26 cellular contexts compared by ENCODE assay signal in genomic region chr12:132204822-132205270, GRCh38.
DNase-seq lines count a peak whose midpoint lies in the region; ATAC-seq, FAIRE-seq and TF ChIP-seq lines count a peak whose summit lies in the region.
"Had no signal": no experiment of that assay in that cellular context is flagged by ENCODE, and none has a peak within 500 bp of the region (broad histone marks: within the 10 kb centered on the region; RNA-seq: fewer than 3 reads in every experiment).

No MANE protein-coding gene starts in this region.

- no peak overlapping the region for H3K27ac Mint-ChIP-seq in nephron progenitor cell
- H3K27ac Mint-ChIP-seq: CD14-positive monocyte; endodermal cell; GM23338; natural killer cell; stimulated activated naive CD8-positive, alpha-beta T cell treated with anti-CD3 and anti-CD28 coated beads, Interleukin-15, Interleukin-2, amounts not matched to agents 100 ng/mL and 50 ng/mL, for 24 hours; T-helper 2 cell treated with Interferon-gamma antibody and Interleukin-4, amounts not matched to agents 5 μg/mL and 100 μg/mL, for 36 hours had no signal

- H3K36me3 Mint-ChIP-seq in nephron progenitor cell (ENCODE audit: low read depth): no peaks in the 10 kb centered on the region
- H3K36me3 Mint-ChIP-seq: CD14-positive monocyte, natural killer cell had no signal

- DNase-seq in HepG2 (ENCODE audit: low spot score): no peak
- no peak for DNase-seq in right lobe of liver
- no peak for DNase-seq in ascending aorta (ENCODE audit: low spot score in 2 of 2)
- DNase-seq in nephron progenitor cell: no peak
- no peak for DNase-seq in vagina (ENCODE audit: extremely low spot score in 2 of 2)
- DNase-seq in putamen (ENCODE audit: low spot score): no peak
- no peak for DNase-seq in HUDEP-2 (lab: John Stamatoyannopoulos, UW; ENCODE audit: unreplicated experiment in 76 of 76)
- DNase-seq in stimulated activated CD8-positive, alpha-beta memory T cell treated with anti-CD3 and anti-CD28 coated beads, Interleukin-4, amount 100 ng/mL, for 48 hours: no peak
- DNase-seq: activated CD4-positive, alpha-beta T cell treated with anti-CD3 and anti-CD28 coated beads, Interleukin-2, amount 50 U/mL, for 48 hours; activated gamma-delta T cell; activated T-cell treated with anti-CD3 and anti-CD28 coated beads for 4 hours; colonic mucosa; endodermal cell; natural killer cell; NCI-H2171; NCI-H524 treated with DMSO at 0.1 percent for 48 hours; RPMI8226; stimulated activated CD4-positive, alpha-beta T cell treated with anti-CD3 and anti-CD28 coated beads, Interleukin-4, amount 100 ng/mL, for 1 hour had no signal

- TF ChIP-seq POLR2A in HepG2 (IDR thresholded peaks at IDR 0.05; ENCODE audit: insufficient read depth in 1 of 2, low read depth in 2 of 2, low read length in 2 of 2) (no peak), right lobe of liver (IDR thresholded peaks at IDR 0.05) (no peak), vagina (IDR thresholded peaks at IDR 0.05) (no peak)

- no peak for TF ChIP-seq CTCF in HepG2 (CRISPR knock-in tag; IDR thresholded peaks at IDR 0.05)
- no peak for TF ChIP-seq CTCF in right lobe of liver (IDR thresholded peaks at IDR 0.05)
- no peak for TF ChIP-seq CTCF in ascending aorta (IDR thresholded peaks at IDR 0.05)
- TF ChIP-seq CTCF in nephron progenitor cell (IDR thresholded peaks at IDR 0.05): no peak
- TF ChIP-seq CTCF in vagina (IDR thresholded peaks at IDR 0.05): no peak

- peaks cover 84% of the 10 kb centered on the region for H3K27me3 Mint-ChIP-seq in nephron progenitor cell (ENCODE audit: low read depth, poor library complexity)

- H2AFZ ChIP-seq in HepG2 (ENCODE audit: low read length): no peak overlapping the region
- H2AFZ ChIP-seq: GM23338 had no signal

- H3K4me2 ChIP-seq in HepG2 (ENCODE audit: low read depth, low read length): no peak overlapping the region
- H3K4me2 ChIP-seq: GM23338 had no signal

- H3K27ac ChIP-seq in HepG2 (ENCODE audit: extremely low read length, insufficient read depth, low read length): no peak overlapping the region
- no peak overlapping the region for H3K27ac ChIP-seq in right lobe of liver
- H3K27ac ChIP-seq in ascending aorta: no peak overlapping the region
- H3K27ac ChIP-seq in vagina: no peak overlapping the region
- H3K27ac ChIP-seq: colonic mucosa, prostate gland, spleen had no signal

- H3K4me3 Mint-ChIP-seq in nephron progenitor cell: peak overlapping the region; percentile 47
- H3K4me3 Mint-ChIP-seq: endodermal cell; GM23338; natural killer cell; stimulated activated naive CD8-positive, alpha-beta T cell treated with anti-CD3 and anti-CD28 coated beads, Interleukin-15, Interleukin-2, amounts not matched to agents 100 ng/mL and 50 ng/mL, for 24 hours; T-helper 2 cell treated with Interferon-gamma antibody and Interleukin-4, amounts not matched to agents 5 μg/mL and 100 μg/mL, for 36 hours had no signal

- FAIRE-seq in HepG2 (lab: Jason Lieb, UNC): no peak
- FAIRE-seq: D721Med had no signal

- TF ChIP-seq EP300 in HepG2 (IDR thresholded peaks at IDR 0.05; ENCODE audit: low read depth in 2 of 2, low read length in 2 of 2): no peak
- TF ChIP-seq EP300 in HepG2 (CRISPR knock-in tag; IDR thresholded peaks at IDR 0.05; ENCODE audit: borderline replicate concordance): no peak

- H4K20me1 ChIP-seq in HepG2 (ENCODE audit: insufficient read depth, low read length): peaks cover 9% of the 10 kb centered on the region; the same call in 1 of the 2 replicates

- in situ Hi-C loops in HepG2 (cut with HindIII; ENCODE audit: extremely low pct_ligation_motif_present, low pct_unique_long_range_greater_than_20kb): no loop called here

- CTCF ChIA-PET in HepG2 (lab: Yijun Ruan, JAX; ENCODE audit: low intra/inter-chr PET ratio, low total read pairs): no interaction called here

- ATAC-seq in HepG2: 0 out of 3 replicates have a peak, but pooled peaks have one; percentile 8
- no peak for ATAC-seq in right lobe of liver
- ATAC-seq: natural killer cell had no signal

- H3K36me3 ChIP-seq in HepG2 (replicated peaks in 1 of 2; ENCODE audit: control insufficient read depth in 1 of 2, insufficient read depth in 2 of 2, low read length in 2 of 2) (no peaks in the 10 kb centered on the region), right lobe of liver (no peaks in the 10 kb centered on the region), ascending aorta (no peaks in the 10 kb centered on the region), vagina (no peaks in the 10 kb centered on the region)
- H3K36me3 ChIP-seq: colonic mucosa, prostate gland, spleen had no signal

- BruUV-seq in HepG2 (replicated peaks; lab: Mats Ljungman, UMichigan): no TSS peak

- H3K4me1 ChIP-seq in HepG2 (ENCODE audit: insufficient read depth, low read length) (no peaks in the 10 kb centered on the region), right lobe of liver (no peaks in the 10 kb centered on the region), ascending aorta (peaks cover 2 to 3% of the 10 kb centered on the region in 2 donors), vagina (peaks cover 22% of the 10 kb centered on the region)
- H3K4me1 ChIP-seq: colonic mucosa had no signal

- intact Hi-C loops in HepG2 (cut with micrococcal nuclease; ENCODE audit: unreplicated experiment) (no loop called here), right lobe of liver (cut with DNase I) (no loop called here), ascending aorta (cut with DNase I) (no loop called here), vagina (cut with DNase I) (no loop called here)

- no peaks in the 10 kb centered on the region for H3K9me3 ChIP-seq in HepG2 (ENCODE audit: low read length)
- H3K9me3 ChIP-seq in right lobe of liver: no peaks in the 10 kb centered on the region
- no peaks in the 10 kb centered on the region for H3K9me3 ChIP-seq in ascending aorta
- H3K9me3 ChIP-seq in vagina: no peaks in the 10 kb centered on the region
- H3K9me3 ChIP-seq: colonic mucosa, prostate gland had no signal

- H3K9me3 Mint-ChIP-seq in nephron progenitor cell: peaks cover 9% of the 10 kb centered on the region
- H3K9me3 Mint-ChIP-seq: GM23338; natural killer cell; stimulated activated naive CD8-positive, alpha-beta T cell treated with anti-CD3 and anti-CD28 coated beads, Interleukin-15, Interleukin-2, amounts not matched to agents 100 ng/mL and 50 ng/mL, for 24 hours; T-helper 2 cell treated with Interferon-gamma antibody and Interleukin-4, amounts not matched to agents 5 μg/mL and 100 μg/mL, for 36 hours had no signal

- POLR2A ChIA-PET in HepG2 (lab: Yijun Ruan, JAX): no interaction called here

- TF ChIP-seq RAD21 in HepG2 (CRISPR knock-in tag; IDR thresholded peaks at IDR 0.05): no peak

- H3K9ac ChIP-seq in HepG2 (ENCODE audit: insufficient read depth, low read depth, low read length): no peak overlapping the region

- H3K27me3 ChIP-seq in HepG2 (ENCODE audit: control insufficient read depth in 1 of 2, insufficient read depth in 2 of 2, low read length in 2 of 2) (peaks cover 35 to 89% of the 10 kb centered on the region in 2 experiments), right lobe of liver (peaks cover 0 to 4% of the 10 kb centered on the region in 2 donors), ascending aorta (no peaks in the 10 kb centered on the region), vagina (peaks cover 5% of the 10 kb centered on the region)

- H3K4me3 ChIP-seq in HepG2 (replicated peaks in 1 of 3; ENCODE audit: insufficient read depth in 1 of 3, low read depth in 2 of 3, low read length in 3 of 3) (no peak overlapping the region), right lobe of liver (no peak overlapping the region), ascending aorta (peak overlapping the region; percentile 30 to 55), vagina (peak overlapping the region; percentile 20 to 37)
- H3K4me3 ChIP-seq: colonic mucosa, GM23338, prostate gland, SK-N-MC had no signal

- H3K4me1 Mint-ChIP-seq in nephron progenitor cell: peaks cover 24% of the 10 kb centered on the region
- H3K4me1 Mint-ChIP-seq: CD14-positive monocyte, endodermal cell, GM23338, natural killer cell had no signal

- WGBS in HepG2 (ENCODE audit: low lambda C conversion rate): 17% methylated on average over 3 of the region's 19 CpGs
- 3% methylated on average over 5 of the region's 19 CpGs for WGBS in right lobe of liver (ENCODE audit: insufficient coverage, low coverage, low lambda C conversion rate, missing lambda C conversion rate)

- no peaks in the 10 kb centered on the region for H3K79me2 ChIP-seq in HepG2 (ENCODE audit: insufficient read depth, low read length)

TF ChIP-seq in HepG2, 621 proteins besides CTCF, POLR2A, EP300 and RAD21 (continues in another document):
- TF ChIP-seq RFX1 (IDR thresholded peaks at IDR 0.05) (no peak), POLR2G (IDR thresholded peaks at IDR 0.05; ENCODE audit: low read depth, low read length) (no peak), ZNF737 (CRISPR knock-in tag; IDR thresholded peaks at IDR 0.05; ENCODE audit: borderline replicate concordance) (no peak), ZFP82 (CRISPR knock-in tag; IDR thresholded peaks at IDR 0.05; ENCODE audit: borderline replicate concordance) (no peak), ZNF501 (CRISPR knock-in tag; IDR thresholded peaks at IDR 0.05) (no peak), CHD4 (IDR thresholded peaks at IDR 0.05; ENCODE audit: borderline replicate concordance, low read length) (no peak), FLYWCH1 (CRISPR knock-in tag; IDR thresholded peaks at IDR 0.05) (no peak), ZNF782 (CRISPR knock-in tag; IDR thresholded peaks at IDR 0.05; ENCODE audit: borderline replicate concordance) (no peak), ZXDC (CRISPR knock-in tag; IDR thresholded peaks at IDR 0.05) (no peak), NFIC (IDR thresholded peaks at IDR 0.05; ENCODE audit: low read length) (no peak), STAG1 (CRISPR knock-in tag; IDR thresholded peaks at IDR 0.05) (no peak), KLF12 (CRISPR knock-in tag; IDR thresholded peaks at IDR 0.05; ENCODE audit: borderline replicate concordance) (no peak)

Comparison
In these comparisons a context has a peak if more than half of its experiments do, and no peak if none do; other contexts are left out.
1. H3K4me3 ChIP-seq: peak in ascending aorta (2 of 2) and vagina (2 of 2); none in HepG2 (0 of 3) and right lobe of liver (0 of 3).